18 cellular contexts compared by ENCODE assay signal in the genomic region with DNA sequence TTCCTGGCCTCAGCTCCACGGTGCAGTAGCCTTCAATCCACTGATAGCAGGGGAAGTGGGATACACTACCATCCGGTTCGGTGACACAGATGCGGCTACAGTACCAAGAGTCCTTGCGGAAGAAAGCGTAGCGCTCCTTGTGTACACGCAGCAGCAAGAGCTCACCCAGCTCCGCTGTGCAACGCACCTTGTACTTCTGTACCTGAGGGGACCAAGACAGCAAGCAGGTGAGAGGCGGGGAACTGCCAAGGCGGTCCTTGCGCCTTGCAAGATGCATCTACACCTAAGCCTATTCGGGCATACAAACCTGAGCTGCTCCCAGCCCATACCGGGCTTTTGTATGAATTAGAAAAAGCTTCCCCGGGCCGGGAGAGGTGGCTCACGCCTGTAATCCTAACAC. TPM values are rescaled to one million over a fixed set of nuclear protein-coding genes. Genes with fewer than 3 reads are reported as not detected.
DNase-seq lines count a peak whose midpoint lies in the region; ATAC-seq and TF ChIP-seq lines count a peak whose summit lies in the region.
"Had no signal": no experiment of that assay in that cellular context is flagged by ENCODE, and none has a peak within 500 bp of the region (broad histone marks: within the 10 kb centered on the region; RNA-seq: fewer than 3 reads in every experiment).

No MANE protein-coding gene starts in this region.

- no peak overlapping the region for H3K27ac Mint-ChIP-seq in GM23338
- H3K27ac Mint-ChIP-seq in naive thymus-derived CD4-positive, alpha-beta T cell: peak overlapping the region in 1 of 9 donors; percentile 31

- TF ChIP-seq CTCF in GM23338 (conservative IDR thresholded peaks at IDR 0.05; ENCODE audit: low read depth in 2 of 2) (no peak), VCaP (conservative IDR thresholded peaks at IDR 0.05) (no peak)

- no peak overlapping the region; the same call in 1 of the 2 replicates for H2AFZ ChIP-seq in GM23338

- no peaks in the 10 kb centered on the region for H3K9me3 ChIP-seq in BLaER1
- no peaks in the 10 kb centered on the region for H3K9me3 ChIP-seq in naive thymus-derived CD4-positive, alpha-beta T cell (ENCODE audit: control insufficient read depth in 2 of 3, low read length in 3 of 3)

- H3K79me2 ChIP-seq in GM23338 (replicated peaks; ENCODE audit: insufficient read depth): no peaks in the 10 kb centered on the region

- no peak overlapping the region for H3K9ac ChIP-seq in BLaER1

- H3K36me3 Mint-ChIP-seq in GM23338 (ENCODE audit: low read depth): peaks cover 13% of the 10 kb centered on the region
- H3K36me3 Mint-ChIP-seq in naive thymus-derived CD4-positive, alpha-beta T cell: peaks cover 0 to 9% (median 0%) of the 10 kb centered on the region in 5 donors

- DNase-seq in GM23338 (ENCODE audit: low spot score) (no peak), NCI-H2081 (lab: John Stamatoyannopoulos, UW) (no peak)
- peak in 1 of 9 donors; percentile 8 for DNase-seq in naive thymus-derived CD4-positive, alpha-beta T cell
- DNase-seq: DMS153, KG1, NCI-H1092, NCI-H1694 treated with DMSO at 0.1 percent for 48 hours, NCI-H2171 treated with DMSO at 0.1 percent for 48 hours, NCI-H510A treated with DMSO at 0.1 percent for 48 hours, SIG-M5 had no signal

- intact Hi-C loops in naive thymus-derived CD4-positive, alpha-beta T cell (cut with micrococcal nuclease): no loop called here

- H3K4me1 Mint-ChIP-seq in GM23338: peaks cover 4% of the 10 kb centered on the region; the same call in 2 of the 3 replicates
- peaks cover 17 to 45% (median 36%) of the 10 kb centered on the region in 7 donors for H3K4me1 Mint-ChIP-seq in naive thymus-derived CD4-positive, alpha-beta T cell

- POLR2A ChIA-PET in naive thymus-derived CD4-positive, alpha-beta T cell (lab: Charles Lee): interaction anchor here (0.7 to 4.8 kb wide), 11 partner anchors 10 to 259 kb away, joined by 3 to 55 read pairs (median 4); a partner anchor contains a TSS

- H3K9me2 ChIP-seq in GM23338 (ENCODE audit: insufficient read depth): no peaks in the 10 kb centered on the region

- H3K4me1 ChIP-seq in BLaER1 (peaks cover 30% of the 10 kb centered on the region), GM23338 (ENCODE audit: insufficient read depth) (peaks cover 7% of the 10 kb centered on the region; the same call in 1 of the 2 replicates)
- peaks cover 24 to 28% of the 10 kb centered on the region in 2 donors for H3K4me1 ChIP-seq in naive thymus-derived CD4-positive, alpha-beta T cell (ENCODE audit: control insufficient read depth in 2 of 2, insufficient read depth in 2 of 2, low read length in 2 of 2)

- peak overlapping the region; percentile 71; the same call in 1 of the 2 replicates for H3K4me3 ChIP-seq in BLaER1
- peak overlapping the region; percentile 66 for H3K4me3 ChIP-seq in GM23338
- no peak overlapping the region for H3K4me3 ChIP-seq in naive thymus-derived CD4-positive, alpha-beta T cell (ENCODE audit: low read length)

- ATAC-seq in GM23338: no peak
- ATAC-seq in naive thymus-derived CD4-positive, alpha-beta T cell: no peak
- ATAC-seq in HG02623 (IDR thresholded peaks at IDR 0.05; ENCODE audit: unreplicated experiment): no peak
- ATAC-seq in GM21723 (IDR thresholded peaks at IDR 0.05; ENCODE audit: unreplicated experiment): no peak
- ATAC-seq in GM18861 (IDR thresholded peaks at IDR 0.05; ENCODE audit: unreplicated experiment): no peak

- H3K27me3 ChIP-seq in BLaER1: peaks cover 85% of the 10 kb centered on the region
- H3K27me3 ChIP-seq in GM23338 (ENCODE audit: insufficient read depth): peaks cover 69% of the 10 kb centered on the region
- peaks cover 0 to 12% of the 10 kb centered on the region in 2 donors for H3K27me3 ChIP-seq in naive thymus-derived CD4-positive, alpha-beta T cell (ENCODE audit: control insufficient read depth in 2 of 2, insufficient read depth in 2 of 2, low read length in 2 of 2)

- 0 out of 2 replicates have a peak, but pooled peaks cover 4% of the 10 kb centered on the region for H3F3A ChIP-seq in GM23338 (replicated peaks; ENCODE audit: low read depth)

- peak overlapping the region; percentile 95 for H3K4me2 ChIP-seq in BLaER1
- no peak overlapping the region for H3K4me2 ChIP-seq in GM23338

- H3K36me3 ChIP-seq in BLaER1 (no peaks in the 10 kb centered on the region), GM23338 (ENCODE audit: insufficient read depth) (no peaks in the 10 kb centered on the region)
- no peaks in the 10 kb centered on the region for H3K36me3 ChIP-seq in naive thymus-derived CD4-positive, alpha-beta T cell (ENCODE audit: control insufficient read depth in 2 of 3, insufficient read depth in 3 of 3, low read length in 3 of 3)

- H3K27me3 Mint-ChIP-seq in GM23338 (ENCODE audit: insufficient read depth, low read depth, poor library complexity): peaks cover 74% of the 10 kb centered on the region
- peaks cover 14 to 80% (median 45%) of the 10 kb centered on the region in 5 donors for H3K27me3 Mint-ChIP-seq in naive thymus-derived CD4-positive, alpha-beta T cell

- CTCF ChIA-PET in naive thymus-derived CD4-positive, alpha-beta T cell (lab: Charles Lee): interaction anchor here (0.6 to 13.2 kb wide), 6 partner anchors 12 to 294 kb away, joined by 3 to 248 read pairs (median 6); a partner anchor contains a TSS

- H3K9me3 Mint-ChIP-seq in GM23338: peaks cover 17% of the 10 kb centered on the region
- peaks cover 0 to 25% (median 0%) of the 10 kb centered on the region in 11 donors for H3K9me3 Mint-ChIP-seq in naive thymus-derived CD4-positive, alpha-beta T cell

- H4K20me1 ChIP-seq in BLaER1 (peaks cover 29% of the 10 kb centered on the region), GM23338 (replicated peaks; ENCODE audit: insufficient read depth) (no peaks in the 10 kb centered on the region)

- peak overlapping the region; percentile 7; the same call in 2 of the 3 replicates for H3K4me3 Mint-ChIP-seq in GM23338
- peak overlapping the region in 8 of 10 donors; percentile 29 to 96 (median 64) for H3K4me3 Mint-ChIP-seq in naive thymus-derived CD4-positive, alpha-beta T cell

- H3K27ac ChIP-seq in BLaER1 (no peak overlapping the region), GM23338 (ENCODE audit: low read depth) (no peak overlapping the region), VCaP (peak overlapping the region; percentile 65)
- no peak overlapping the region for H3K27ac ChIP-seq in naive thymus-derived CD4-positive, alpha-beta T cell (ENCODE audit: low read depth, low read length)
- H3K27ac ChIP-seq: HL-60 had no signal

TF ChIP-seq in GM23338, 12 proteins besides CTCF, POLR2A, EP300 and RAD21:
- TF ChIP-seq EZH2 (IDR thresholded peaks at IDR 0.05; ENCODE audit: low read depth, unreplicated experiment): no peak

RNA-seq across cellular contexts. Expression of a gene that starts 1.5 kb away (rescaled TPM):
- 0.10 and 1.6 TPM in 2 replicates for total RNA-seq in GM23338 (2014; rRNA removed; shearing (Covaris generic))
- polyA plus RNA-seq in GM23338 (2016; fragmentation: Nextera tagmentation; extraction: Ambion mirVana): 0.27 TPM in 1 of 2 replicates, not detected in the other
- total RNA-seq in naive thymus-derived CD4-positive, alpha-beta T cell: 1 to 10 TPM in 1 of 5 experiments, under 1 TPM in 3, not detected in 1; 0.22 to 1.6 (median 0.75) TPM
- polyA plus RNA-seq in naive thymus-derived CD4-positive, alpha-beta T cell: 1 to 10 TPM in 1 of 2 donors, under 1 TPM in 1; 0.11 to 1.6 TPM

RNA-seq across cellular contexts. Expression of a gene that starts 7.1 kb away (rescaled TPM):
- total RNA-seq in GM23338 (2014; rRNA removed; shearing (Covaris generic)): 0.14 TPM in 1 of 2 replicates, not detected in the other
- 0.24 TPM in 1 of 2 replicates, not detected in the other for polyA plus RNA-seq in GM23338 (2016; fragmentation: Nextera tagmentation; extraction: Ambion mirVana)
- total RNA-seq in naive thymus-derived CD4-positive, alpha-beta T cell: under 1 TPM; 0.22 to 0.98 (median 0.41) TPM
- not detected for polyA plus RNA-seq in naive thymus-derived CD4-positive, alpha-beta T cell
- polyA plus RNA-seq: BJ had no signal

RNA-seq across cellular contexts. Expression of a gene that starts 29.3 kb away (rescaled TPM):
- total RNA-seq in GM23338 (2014; rRNA removed; shearing (Covaris generic)): 1.4 TPM in 1 of 2 replicates, not detected in the other
- 0.16 and 0.30 TPM in 2 replicates for polyA plus RNA-seq in GM23338 (2016; fragmentation: Nextera tagmentation; extraction: Ambion mirVana)
- 1 to 10 TPM in 2 of 5 experiments, under 1 TPM in 3; 0.44 to 1.1 (median 0.94) TPM for total RNA-seq in naive thymus-derived CD4-positive, alpha-beta T cell
- polyA plus RNA-seq in naive thymus-derived CD4-positive, alpha-beta T cell: 1 to 10 TPM in 1 of 2 donors, under 1 TPM in 1; 0.78 to 1.0 TPM
- total RNA-seq: M059J had no signal
- polyA plus RNA-seq: BJ had no signal

RNA-seq across cellular contexts. Expression of a gene that starts 35.4 kb away (rescaled TPM):
- total RNA-seq in GM23338 (2014; rRNA removed; shearing (Covaris generic)): 36.1 and 40.5 TPM in 2 replicates
- polyA plus RNA-seq in GM23338 (2016; fragmentation: Nextera tagmentation; extraction: Ambion mirVana): 12.2 and 12.4 TPM in 2 replicates
- 1,000 to 10,000 TPM in 2 of 5 experiments, 10 to 100 TPM in 3; 40.1 to 1,786 (median 95.0) TPM for total RNA-seq in naive thymus-derived CD4-positive, alpha-beta T cell
- 10 to 100 TPM in 1 of 2 donors, 1 to 10 TPM in 1; 7.9 to 12.1 TPM for polyA plus RNA-seq in naive thymus-derived CD4-positive, alpha-beta T cell

RNA-seq across cellular contexts. Expression of a gene that starts 46.0 kb away (rescaled TPM):
- 6.9 and 9.8 TPM in 2 replicates for total RNA-seq in GM23338 (2014; rRNA removed; shearing (Covaris generic))
- polyA plus RNA-seq in GM23338 (2016; fragmentation: Nextera tagmentation; extraction: Ambion mirVana): 25.4 and 32.3 TPM in 2 replicates
- total RNA-seq in naive thymus-derived CD4-positive, alpha-beta T cell: 100 to 1,000 TPM in 4 of 5 experiments, 10 to 100 TPM in 1; 87.1 to 256 (median 210) TPM
- polyA plus RNA-seq in naive thymus-derived CD4-positive, alpha-beta T cell: 10 to 100 TPM; 75.0 to 75.1 TPM
